13 cellular contexts compared by ENCODE assay signal in genomic region chr18:9108911-9109310, GRCh38. TPM values are rescaled to one million over a fixed set of nuclear protein-coding genes. Genes with fewer than 3 reads are reported as not detected.
DNase-seq lines count a peak whose midpoint lies in the region; ATAC-seq and TF ChIP-seq lines count a peak whose summit lies in the region.
"Had no signal": no experiment of that assay in that cellular context is flagged by ENCODE, and none has a peak within 500 bp of the region (broad histone marks: within the 10 kb centered on the region; RNA-seq: fewer than 3 reads in every experiment).

No MANE protein-coding gene starts in this region.

- H3K27ac Mint-ChIP-seq in T-helper 2 cell treated with Interferon-gamma antibody and Interleukin-4, amounts not matched to agents 5 μg/mL and 100 μg/mL, for 36 hours, result peak overlapping the region; percentile 49

- peak overlapping the region; percentile 31 for H3K4me3 ChIP-seq in endocrine pancreas (ENCODE audit: control insufficient read depth, insufficient read depth, low read length)
- H3K4me3 ChIP-seq in skeletal muscle satellite cell (ENCODE audit: low read length), result no peak overlapping the region
- H3K4me3 ChIP-seq: A549, mucosa of descending colon had no signal

- H3K4me1 Mint-ChIP-seq in T-helper 2 cell treated with Interferon-gamma antibody and Interleukin-4, amounts not matched to agents 5 μg/mL and 100 μg/mL, for 36 hours (ENCODE audit: low read depth), result peaks cover 74% of the 10 kb centered on the region

- peak overlapping the region; percentile 57 for H3K4me3 Mint-ChIP-seq in T-helper 2 cell treated with Interferon-gamma antibody and Interleukin-4, amounts not matched to agents 5 μg/mL and 100 μg/mL, for 36 hours

- ATAC-seq in GM18505 (IDR thresholded peaks at IDR 0.05; ENCODE audit: unreplicated experiment), result no peak
- no peak for ATAC-seq in GM18867 (IDR thresholded peaks at IDR 0.05; ENCODE audit: unreplicated experiment)
- ATAC-seq in GM18907 (IDR thresholded peaks at IDR 0.05; ENCODE audit: unreplicated experiment), result no peak
- ATAC-seq: A549, mucosa of descending colon had no signal

- H3K9me3 ChIP-seq in endocrine pancreas (ENCODE audit: control insufficient read depth, low read length), result no peaks in the 10 kb centered on the region
- H3K9me3 ChIP-seq in skeletal muscle satellite cell (replicated peaks; ENCODE audit: low read length), result no peaks in the 10 kb centered on the region
- H3K9me3 ChIP-seq: A549, mucosa of descending colon had no signal

- H3K9me3 Mint-ChIP-seq in T-helper 2 cell treated with Interferon-gamma antibody and Interleukin-4, amounts not matched to agents 5 μg/mL and 100 μg/mL, for 36 hours, result no peaks in the 10 kb centered on the region

- no peak for TF ChIP-seq POLR2A in GM18505 (IDR thresholded peaks at IDR 0.05; ENCODE audit: borderline replicate concordance, extremely low read depth, insufficient read depth, insufficient read length)

- no peak for DNase-seq in T-helper 2 cell treated with Interferon-gamma antibody and Interleukin-4, amounts not matched to agents 5 μg/mL and 100 μg/mL, for 36 hours (ENCODE audit: low spot score)
- DNase-seq in T-helper 2 cell, result no peak
- peak; percentile 68 for DNase-seq in RPMI8226
- DNase-seq: EL, GOT3, mucosa of descending colon, NCI-H187 had no signal

- peaks cover 78% of the 10 kb centered on the region for H3K36me3 Mint-ChIP-seq in T-helper 2 cell treated with Interferon-gamma antibody and Interleukin-4, amounts not matched to agents 5 μg/mL and 100 μg/mL, for 36 hours (ENCODE audit: low read depth)

- H3K27me3 Mint-ChIP-seq in T-helper 2 cell treated with Interferon-gamma antibody and Interleukin-4, amounts not matched to agents 5 μg/mL and 100 μg/mL, for 36 hours (ENCODE audit: low read depth), result no peaks in the 10 kb centered on the region

- H3K27me3 ChIP-seq in endocrine pancreas (ENCODE audit: control insufficient read depth, insufficient read depth, low read length) (no peaks in the 10 kb centered on the region), skeletal muscle satellite cell (ENCODE audit: control insufficient read depth, insufficient read depth, low read length) (no peaks in the 10 kb centered on the region)

- H3K4me2 ChIP-seq in skeletal muscle satellite cell (ENCODE audit: low read length), result peak overlapping the region; percentile 53
- H3K4me2 ChIP-seq: A549 had no signal

- no peaks in the 10 kb centered on the region for H3K36me3 ChIP-seq in endocrine pancreas (ENCODE audit: control insufficient read depth, insufficient read depth, low read length)
- H3K36me3 ChIP-seq in skeletal muscle satellite cell (ENCODE audit: insufficient read depth, low read length), result peaks cover 9% of the 10 kb centered on the region

- H3K9ac ChIP-seq in endocrine pancreas (ENCODE audit: control insufficient read depth, insufficient read depth, low read length), result no peak overlapping the region
- peak overlapping the region; percentile 51 for H3K9ac ChIP-seq in skeletal muscle satellite cell (ENCODE audit: low read depth, low read length)

- H3K4me1 ChIP-seq in endocrine pancreas (ENCODE audit: control insufficient read depth, insufficient read depth, low read length) (peaks cover 38% of the 10 kb centered on the region), skeletal muscle satellite cell (ENCODE audit: control insufficient read depth, insufficient read depth, low read length) (peaks cover 69% of the 10 kb centered on the region)

RNA-seq across cellular contexts. Expression of gene NDUFV2, which starts 6.4 kb away (rescaled TPM):
- total RNA-seq in skeletal muscle satellite cell (2012; rRNA removed), result 150 and 225 TPM in 2 replicates

RNA-seq across cellular contexts. Expression of gene ANKRD12, which starts 27.7 kb away (rescaled TPM):
- 15.1 and 17.5 TPM in 2 replicates for total RNA-seq in skeletal muscle satellite cell (2012; rRNA removed)
